8 cellular contexts compared by ENCODE assay signal in genomic region chr15:22161398-22161797, GRCh38.
DNase-seq lines count a peak whose midpoint lies in the region; ATAC-seq, FAIRE-seq and TF ChIP-seq lines count a peak whose summit lies in the region.
"Not testable (repeated sequence)": the region's sequence is repeated elsewhere in the genome, so short reads cannot be mapped to it uniquely, and the experiment has no call there.

No MANE protein-coding gene starts in this region.

- not testable (repeated sequence) for BruUV-seq in GM12878 (replicated peaks; lab: Mats Ljungman, UMichigan)

- H3K4me3 ChIP-seq in GM12878, result not testable (repeated sequence)

- H3K9me3 ChIP-seq in GM12878 (replicated peaks; ENCODE audit: control insufficient read depth, insufficient read depth, low read length), result not testable (repeated sequence)

- H3K4me2 ChIP-seq in GM12878 (ENCODE audit: control insufficient read depth, insufficient read depth), result not testable (repeated sequence)

- peak; percentile 23 for FAIRE-seq in GM12878 (lab: Jason Lieb, UNC)

- H2AFZ ChIP-seq in GM12878 (ENCODE audit: control insufficient read depth, low read depth, low read length), result not testable (repeated sequence)

- not testable (repeated sequence) for H3K9ac ChIP-seq in GM12878 (ENCODE audit: control insufficient read depth, insufficient read depth, low read length)

- not testable (repeated sequence) for DNase-seq in GM12878 (ENCODE audit: low read depth, low spot score); stimulated activated naive CD8-positive, alpha-beta T cell treated with anti-CD3 and anti-CD28 coated beads, Interleukin-15, amount 100 ng/mL, for 72 hours

- H3K4me3 Mint-ChIP-seq in stimulated activated naive CD8-positive, alpha-beta T cell treated with anti-CD3 and anti-CD28 coated beads, Interleukin-15, amount 100 ng/mL, for 72 hours, result not testable (repeated sequence)

- TF ChIP-seq POLR2A in GM12878 (IDR thresholded peaks at IDR 0.05; ENCODE audit: low read depth, low read length), result not testable (repeated sequence)

- in situ Hi-C loops in GM12878 (cut with MboI), result not testable (repeated sequence)

- not testable (repeated sequence) for H3K27me3 ChIP-seq in GM12878 (replicated peaks in 1 of 2; ENCODE audit: control insufficient read depth in 2 of 2, insufficient read depth in 2 of 2, low read length in 1 of 2)

- H3K27ac Mint-ChIP-seq in stimulated activated naive CD8-positive, alpha-beta T cell treated with anti-CD3 and anti-CD28 coated beads, Interleukin-15, amount 100 ng/mL, for 72 hours, result not testable (repeated sequence)

- H3K36me3 ChIP-seq in GM12878 (ENCODE audit: control insufficient read depth in 2 of 2, insufficient read depth in 2 of 2, low read length in 1 of 2), result not testable (repeated sequence)

- RAD21 ChIA-PET in GM12878 (lab: Charles Lee; ENCODE audit: unreplicated experiment), result not testable (repeated sequence)

- not testable (repeated sequence) for H3K79me2 ChIP-seq in GM12878 (ENCODE audit: control insufficient read depth, insufficient read depth, low read length)

- CTCF ChIA-PET in GM12878 (lab: Yijun Ruan, JAX), result not testable (repeated sequence)

- TF ChIP-seq EP300 in GM12878 (IDR thresholded peaks at IDR 0.05; ENCODE audit: borderline replicate concordance in 1 of 2, control insufficient read depth in 1 of 2, low read depth in 2 of 2, low read length in 2 of 2), result not testable (repeated sequence)

- H3K27me3 Mint-ChIP-seq in stimulated activated naive CD8-positive, alpha-beta T cell treated with anti-CD3 and anti-CD28 coated beads, Interleukin-15, amount 100 ng/mL, for 72 hours, result not testable (repeated sequence)

- not testable (repeated sequence) for TF ChIP-seq CTCF in GM12878 (IDR thresholded peaks at IDR 0.05 in 2 of 3, conservative IDR thresholded peaks at IDR 0.05 in 1 of 3; ENCODE audit: control insufficient read depth in 2 of 3, extremely low read depth in 1 of 3, insufficient read depth in 1 of 3, low read depth in 3 of 3, low read length in 3 of 3)

- not testable (repeated sequence) for H3K9me3 Mint-ChIP-seq in stimulated activated naive CD8-positive, alpha-beta T cell treated with anti-CD3 and anti-CD28 coated beads, Interleukin-15, amount 100 ng/mL, for 72 hours

- peak; percentile 80 for ATAC-seq in GM18502 (IDR thresholded peaks at IDR 0.05; ENCODE audit: poor library complexity, unreplicated experiment)
- peak; percentile 66 for ATAC-seq in GM19043 (IDR thresholded peaks at IDR 0.05; ENCODE audit: low read depth, unreplicated experiment)
- ATAC-seq in GM21515 (IDR thresholded peaks at IDR 0.05; ENCODE audit: unreplicated experiment), result peak; percentile 74
- peak; percentile 79 for ATAC-seq in HG02798 (IDR thresholded peaks at IDR 0.05; ENCODE audit: poor library complexity, unreplicated experiment)
- ATAC-seq in HG03103 (IDR thresholded peaks at IDR 0.05; ENCODE audit: low read depth, unreplicated experiment), result peak; percentile 73
- ATAC-seq in HG03558 (IDR thresholded peaks at IDR 0.05; ENCODE audit: extremely low read depth, unreplicated experiment), result peak; percentile 59
- ATAC-seq in GM12878, result peak; percentile 86
- ATAC-seq in stimulated activated naive CD8-positive, alpha-beta T cell treated with anti-CD3 and anti-CD28 coated beads, Interleukin-15, amount 100 ng/mL, for 72 hours, result peak; percentile 79

- not testable (repeated sequence) for H3K4me1 Mint-ChIP-seq in stimulated activated naive CD8-positive, alpha-beta T cell treated with anti-CD3 and anti-CD28 coated beads, Interleukin-15, amount 100 ng/mL, for 72 hours

- H3K4me1 ChIP-seq in GM12878 (ENCODE audit: control insufficient read depth, insufficient read depth, low read length), result not testable (repeated sequence)

- not testable (repeated sequence) for H3K27ac ChIP-seq in GM12878 (ENCODE audit: control insufficient read depth, insufficient read depth)

- no CpG with 5 or more reads among the region's 4 CpGs for WGBS in GM12878 (ENCODE audit: insufficient coverage, insufficient replicate concordance, low lambda C conversion rate, missing lambda C conversion rate)

- POLR2A ChIA-PET in GM12878 (lab: Charles Lee), result not testable (repeated sequence)

- not testable (repeated sequence) for TF ChIP-seq RAD21 in GM12878 (IDR thresholded peaks at IDR 0.05; ENCODE audit: insufficient read depth, low read depth, low read length)

- not testable (repeated sequence) for H4K20me1 ChIP-seq in GM12878 (ENCODE audit: control insufficient read depth, insufficient read depth)

- SMC1A ChIA-PET in GM12878 (lab: Charles Lee; ENCODE audit: uncharacterized antibody, unreplicated experiment), result not testable (repeated sequence)

- intact Hi-C loops in GM12878 (cut with micrococcal nuclease; ENCODE audit: unreplicated experiment), result not testable (repeated sequence)
